In the genomic region with DNA sequence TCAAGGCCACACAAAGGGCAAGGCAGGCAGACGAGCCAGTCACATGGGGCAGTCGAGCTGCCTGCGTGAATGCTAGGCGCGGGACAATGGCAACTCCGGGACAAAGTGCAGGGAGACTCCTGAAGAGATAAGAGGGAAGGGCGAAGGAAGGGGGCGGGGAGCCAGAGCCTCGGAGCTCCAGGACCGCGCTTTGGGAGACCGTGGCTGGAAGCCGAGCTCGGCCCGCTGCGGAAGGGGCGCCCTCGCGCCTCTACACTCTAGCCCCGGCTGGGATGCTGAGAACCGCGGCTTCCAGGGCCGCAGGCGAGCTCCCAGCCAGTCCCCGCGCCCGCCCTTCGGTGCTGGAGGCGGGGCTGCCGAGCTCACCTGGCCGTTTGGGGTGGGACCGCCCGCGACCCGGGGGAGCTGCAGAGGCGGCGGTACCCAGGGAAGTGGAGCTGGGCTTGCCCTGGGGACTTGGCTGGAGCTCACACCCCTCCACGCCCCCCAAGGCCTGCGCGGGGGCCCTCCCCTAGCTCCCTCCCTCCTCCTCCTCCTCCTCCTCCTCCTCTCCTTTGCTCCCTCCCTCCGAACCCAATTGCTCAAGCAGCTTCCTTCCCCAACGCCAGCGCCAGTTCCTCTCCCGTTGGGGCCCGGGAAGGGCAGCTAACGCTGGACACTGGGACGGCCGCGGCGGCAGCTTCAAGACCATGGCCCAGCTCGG, we compare ENCODE assay signal across 9 cellular contexts. TPM values are rescaled to one million over a fixed set of nuclear protein-coding genes. Genes with fewer than 3 reads are reported as not detected.
A peak's percentile ranks its signal among the peaks of the same experiment; 100 is the strongest.
DNase-seq lines count a peak whose midpoint lies in the region; ATAC-seq and TF ChIP-seq lines count a peak whose summit lies in the region.
"Had no signal": no experiment of that assay in that cellular context is flagged by ENCODE, and none has a peak within 500 bp of the region (broad histone marks: within the 10 kb centered on the region; RNA-seq: fewer than 3 reads in every experiment).

A gene with protein sequence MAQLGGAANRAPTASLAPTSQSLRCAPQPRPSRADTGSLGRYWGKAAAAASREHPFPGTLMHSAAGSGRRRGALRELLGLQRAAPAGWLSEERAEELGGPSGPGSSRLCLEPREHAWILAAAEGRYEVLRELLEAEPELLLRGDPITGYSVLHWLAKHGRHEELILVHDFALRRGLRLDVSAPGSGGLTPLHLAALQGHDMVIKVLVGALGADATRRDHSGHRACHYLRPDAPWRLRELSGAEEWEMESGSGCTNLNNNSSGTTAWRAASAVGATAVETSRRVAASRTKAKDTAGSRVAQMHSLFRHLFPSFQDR (plus strand): TSS at position 610 of the 703 bp plus-strand sequence. CDS start 80 bp downstream, at position 690.

- H2AFZ ChIP-seq in OCI-LY3 (ENCODE audit: low read depth, low read length), result peak within 1 kb of the TSS; percentile 71; the same call in 1 of the 2 replicates

- H3K27me3 ChIP-seq in OCI-LY3 (ENCODE audit: low read depth, low read length) (no peaks in the 10 kb centered on the region), iPS-18a (ENCODE audit: control insufficient read depth, insufficient read depth, low read length) (peaks cover 17% of the 10 kb centered on the region), skeletal muscle satellite cell (ENCODE audit: control insufficient read depth, insufficient read depth, low read length) (no peaks in the 10 kb centered on the region)

- H3K79me2 ChIP-seq in OCI-LY3 (ENCODE audit: low read length), result no peaks in the 10 kb centered on the region

- TF ChIP-seq CTCF in OCI-LY3 (IDR thresholded peaks at IDR 0.05; ENCODE audit: low read depth, low read length) (no peak), astrocyte of the cerebellum (IDR thresholded peaks at IDR 0.05; ENCODE audit: low read depth, low read length, missing control alignments) (no peak)

- H3K4me2 ChIP-seq in OCI-LY3 (ENCODE audit: low read length), result peak within 1 kb of the TSS; percentile 87
- H3K4me2 ChIP-seq in skeletal muscle satellite cell (ENCODE audit: low read length), result peak within 1 kb of the TSS; percentile 76

- ATAC-seq in HG02678 (IDR thresholded peaks at IDR 0.05; ENCODE audit: unreplicated experiment), result no peak

- H3K9ac ChIP-seq in OCI-LY3 (ENCODE audit: low read length) (peak within 1 kb of the TSS; percentile 78), iPS-18a (ENCODE audit: low read length) (peak within 1 kb of the TSS; percentile 28), skeletal muscle satellite cell (ENCODE audit: low read depth, low read length) (no peak within 1 kb of the TSS)

- peaks cover 71% of the 10 kb centered on the region for H3K4me1 ChIP-seq in OCI-LY3 (ENCODE audit: low read length)
- peaks cover 8% of the 10 kb centered on the region for H3K4me1 ChIP-seq in iPS-18a (ENCODE audit: control insufficient read depth, low read depth, low read length)
- peaks cover 5% of the 10 kb centered on the region for H3K4me1 ChIP-seq in skeletal muscle satellite cell (ENCODE audit: control insufficient read depth, insufficient read depth, low read length)

- in situ Hi-C loops in astrocyte of the cerebellum (cut with HindIII; ENCODE audit: low sequenced_read_pairs), result no loop called here

- H3K9me3 ChIP-seq in OCI-LY3 (ENCODE audit: insufficient read depth, low read length), result no peaks in the 10 kb centered on the region
- peaks cover 7% of the 10 kb centered on the region for H3K9me3 ChIP-seq in iPS-18a (ENCODE audit: control insufficient read depth, low read depth, low read length)
- H3K9me3 ChIP-seq in skeletal muscle satellite cell (replicated peaks; ENCODE audit: low read length), result no peaks in the 10 kb centered on the region

- DNase-seq in activated CD4-positive, CD25-positive, alpha-beta regulatory T cell treated with anti-CD3 and anti-CD28 coated beads, Interleukin-2, amount 50 U/mL, for 72 hours, result peak; percentile 34
- DNase-seq in activated CD4-positive, CD25-positive, alpha-beta regulatory T cell (lab: John Stamatoyannopoulos, UW), result no peak
- DNase-seq in astrocyte of the cerebellum (ENCODE audit: low read depth) (no peak), NCI-H1092 treated with DMSO at 0.1 percent for 48 hours (lab: John Stamatoyannopoulos, UW) (no peak)

- H4K20me1 ChIP-seq in OCI-LY3 (ENCODE audit: insufficient read depth, low read length), result no peaks in the 10 kb centered on the region

- H3K4me3 ChIP-seq in OCI-LY3 (ENCODE audit: low read length) (peak within 1 kb of the TSS; percentile 93), astrocyte of the cerebellum (ENCODE audit: low read depth, low read length) (peak within 1 kb of the TSS; percentile 37), iPS-18a (ENCODE audit: low read length) (peak within 1 kb of the TSS; percentile 55), skeletal muscle satellite cell (ENCODE audit: low read length) (peak within 1 kb of the TSS; percentile 61)

- H3K36me3 ChIP-seq in OCI-LY3 (replicated peaks; ENCODE audit: low read depth, low read length) (no peaks in the 10 kb centered on the region), iPS-18a (ENCODE audit: control insufficient read depth, low read depth, low read length) (no peaks in the 10 kb centered on the region), skeletal muscle satellite cell (ENCODE audit: insufficient read depth, low read length) (no peaks in the 10 kb centered on the region)

- H3K27ac ChIP-seq in OCI-LY3 (ENCODE audit: low read length) (no peak within 1 kb of the TSS; the same call in 1 of the 2 replicates), iPS-18a (ENCODE audit: low read length) (no peak within 1 kb of the TSS)

RNA-seq across cellular contexts. Expression of the gene that starts here (rescaled TPM):
- total RNA-seq in skeletal muscle satellite cell (2012; rRNA removed), result 0.22 TPM in 1 of 2 replicates, not detected in the other
- total RNA-seq: glomerular endothelial cell had no signal

Comparison
In these comparisons a context has a peak if more than half of its experiments do, and no peak if none do; other contexts are left out.
1. H3K4me3 ChIP-seq: peak in every context shown above with its lines; median percentile 93 in OCI-LY3; 61 in skeletal muscle satellite cell; 55 in iPS-18a; 37 in astrocyte of the cerebellum.